1 cellular context compared by ENCODE assay signal in the genomic region with DNA sequence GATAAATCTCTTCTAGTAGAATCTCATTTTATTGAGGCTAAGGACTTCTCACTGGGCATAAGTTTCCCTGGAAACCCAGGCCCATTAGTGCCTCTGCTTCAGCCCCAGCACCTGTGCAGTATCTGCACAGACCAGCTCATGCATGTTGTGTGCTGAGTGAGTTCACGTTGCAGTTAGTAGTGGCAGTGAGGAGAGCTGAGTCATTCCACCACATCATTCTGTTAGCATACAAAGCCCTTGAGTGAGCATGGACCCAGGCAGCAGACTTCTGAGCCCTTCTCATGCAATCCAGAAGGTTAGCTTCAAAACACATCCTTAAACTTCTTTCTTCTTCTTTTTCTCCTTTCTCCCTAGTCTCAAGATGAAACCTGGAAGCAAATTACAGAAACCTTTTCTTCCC.
TF ChIP-seq lines count a peak whose summit lies in the region.

No MANE protein-coding gene starts in this region.

TF ChIP-seq in SK-N-SH, 30 proteins besides CTCF, POLR2A, EP300 and RAD21 (continued from another document):
- TF ChIP-seq, protein P1, sequence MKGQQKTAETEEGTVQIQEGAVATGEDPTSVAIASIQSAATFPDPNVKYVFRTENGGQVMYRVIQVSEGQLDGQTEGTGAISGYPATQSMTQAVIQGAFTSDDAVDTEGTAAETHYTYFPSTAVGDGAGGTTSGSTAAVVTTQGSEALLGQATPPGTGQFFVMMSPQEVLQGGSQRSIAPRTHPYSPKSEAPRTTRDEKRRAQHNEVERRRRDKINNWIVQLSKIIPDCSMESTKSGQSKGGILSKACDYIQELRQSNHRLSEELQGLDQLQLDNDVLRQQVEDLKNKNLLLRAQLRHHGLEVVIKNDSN (IDR thresholded peaks at IDR 0.05; ENCODE audit: borderline replicate concordance, low read depth), result no peak
- TF ChIP-seq, protein P2, sequence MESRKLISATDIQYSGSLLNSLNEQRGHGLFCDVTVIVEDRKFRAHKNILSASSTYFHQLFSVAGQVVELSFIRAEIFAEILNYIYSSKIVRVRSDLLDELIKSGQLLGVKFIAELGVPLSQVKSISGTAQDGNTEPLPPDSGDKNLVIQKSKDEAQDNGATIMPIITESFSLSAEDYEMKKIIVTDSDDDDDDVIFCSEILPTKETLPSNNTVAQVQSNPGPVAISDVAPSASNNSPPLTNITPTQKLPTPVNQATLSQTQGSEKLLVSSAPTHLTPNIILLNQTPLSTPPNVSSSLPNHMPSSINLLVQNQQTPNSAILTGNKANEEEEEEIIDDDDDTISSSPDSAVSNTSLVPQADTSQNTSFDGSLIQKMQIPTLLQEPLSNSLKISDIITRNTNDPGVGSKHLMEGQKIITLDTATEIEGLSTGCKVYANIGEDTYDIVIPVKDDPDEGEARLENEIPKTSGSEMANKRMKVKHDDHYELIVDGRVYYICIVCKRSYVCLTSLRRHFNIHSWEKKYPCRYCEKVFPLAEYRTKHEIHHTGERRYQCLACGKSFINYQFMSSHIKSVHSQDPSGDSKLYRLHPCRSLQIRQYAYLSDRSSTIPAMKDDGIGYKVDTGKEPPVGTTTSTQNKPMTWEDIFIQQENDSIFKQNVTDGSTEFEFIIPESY (IDR thresholded peaks at IDR 0.05; ENCODE audit: borderline replicate concordance, low read depth), result no peak
- no peak for TF ChIP-seq FOXJ3 (CRISPR knock-in tag; IDR thresholded peaks at IDR 0.05)
TF ChIP-seq in SK-N-SH: peak in this region for 0.
